Comparison of ENCODE assay signal across 30 cellular contexts in genomic region chr19:13538854-13539253, GRCh38.
"Had no signal": no experiment of that assay in that cellular context is flagged by ENCODE, and none has a peak within 500 bp of the region (broad histone marks: within the 10 kb centered on the region; RNA-seq: fewer than 3 reads in every experiment).

No MANE protein-coding gene starts in this region.

- ATAC-seq: activated CD8-positive, alpha-beta T cell treated with anti-CD3 and anti-CD28 coated beads for 36 hours; activated naive CD8-positive, alpha-beta T cell treated with anti-CD3 and anti-CD28 coated beads, Interleukin-2, amount 50 U/mL, for 24 hours; activated T-cell treated with anti-CD3 and anti-CD28 coated beads, Interleukin-2, amount 50 U/mL, for 4 hours; activated T-cell treated with anti-CD3 and anti-CD28 coated beads, Interleukin-2, amount 50 U/mL, for 72 hours; activated T-helper 17 cell treated with anti-CD3 and anti-CD28 coated beads, Interleukin-2, amount 50 U/mL, for 72 hours had no signal

- H3K27me3 ChIP-seq: ascending aorta had no signal

- H3K36me3 ChIP-seq: ascending aorta, cardiac muscle cell had no signal

- H3K27ac ChIP-seq: ascending aorta, cardiac muscle cell, VCaP had no signal

- H3K4me1 ChIP-seq: ascending aorta had no signal

- DNase-seq: activated B cell treated with CpG ODN at 0.5 μM for 24 hours; activated CD4-positive, alpha-beta memory T cell treated with anti-CD3 and anti-CD28 coated beads for 36 hours; activated CD4-positive, alpha-beta T cell treated with anti-CD3 and anti-CD28 coated beads for 4 hours; activated CD4-positive, alpha-beta T cell treated with anti-CD3 and anti-CD28 coated beads, Interleukin-2, amount 10 ng/mL, durations not matched to agents 24 days and 14 days; activated CD4-positive, alpha-beta T cell treated with anti-CD3 and anti-CD28 coated beads, Interleukin-2, amount 50 U/mL, for 1 hour; activated CD4-positive, alpha-beta T cell treated with anti-CD3 and anti-CD28 coated beads, Interleukin-2, amount 50 U/mL, for 4 hours; activated CD4-positive, CD25-positive, alpha-beta regulatory T cell treated with anti-CD3 and anti-CD28 coated beads, Interleukin-2, amount 50 U/mL, for 72 hours; activated CD8-positive, alpha-beta memory T cell treated with anti-CD3 and anti-CD28 coated beads, Interleukin-2, amount 50 U/mL, for 4 hours; activated CD8-positive, alpha-beta T cell treated with anti-CD3 and anti-CD28 coated beads for 36 hours; activated gamma-delta T cell; activated naive CD4-positive, alpha-beta T cell treated with anti-CD3 and anti-CD28 coated beads, Interleukin-2, amount 10 ng/mL, durations not matched to agents 7 days and 5 days; activated naive CD4-positive, alpha-beta T cell treated with Interleukin-2 at 50 U/mL for 16 hours; activated naive CD8-positive, alpha-beta T cell treated with anti-CD3 and anti-CD28 coated beads, Interleukin-2, amount 10 ng/mL, durations not matched to agents 7 days and 5 days; activated naive CD8-positive, alpha-beta T cell treated with anti-CD3 and anti-CD28 coated beads, Interleukin-2, amount 50 U/mL, for 24 hours; activated T-cell treated with anti-CD3 and anti-CD28 coated beads for 4 hours; activated T-cell treated with anti-CD3 and anti-CD28 coated beads, Interleukin-2, amount 50 U/mL, for 1 hour; activated T-cell treated with anti-CD3 and anti-CD28 coated beads, Interleukin-2, amount 50 U/mL, for 4 hours; activated T-cell treated with anti-CD3 and anti-CD28 coated beads, Interleukin-2, amount 50 U/mL, for 72 hours; amygdala; anterior cingulate cortex; caudate nucleus; cerebellar nuclear complex; T-helper 2 cell; T-helper 9 cell had no signal

- FAIRE-seq: bronchial epithelial cell, TTC549 had no signal

- H3K4me3 ChIP-seq: ascending aorta, cardiac muscle cell had no signal
